ENCODE assay signal across 24 cellular contexts in the genomic region with DNA sequence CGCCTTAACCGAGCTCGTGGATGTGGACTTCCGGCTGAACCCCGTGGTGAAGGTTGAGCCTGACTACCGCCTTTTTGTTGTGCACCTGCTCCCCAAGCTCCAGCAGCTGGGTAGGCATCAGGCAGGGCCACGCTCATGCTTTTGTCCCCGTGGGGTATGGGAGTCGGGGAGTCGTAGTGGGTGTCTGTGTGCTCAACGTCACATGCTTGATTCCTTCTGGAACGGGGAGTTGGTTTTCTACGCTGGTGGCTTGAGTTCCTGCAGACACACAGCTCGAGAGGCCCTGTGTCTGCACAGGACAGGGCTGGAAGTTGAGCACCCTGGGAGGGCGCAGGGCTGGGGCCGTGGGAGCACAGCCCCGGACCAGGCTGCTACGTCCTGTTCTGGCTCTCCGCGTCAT.
"Had no signal": no experiment of that assay in that cellular context is flagged by ENCODE, and none has a peak within 500 bp of the region (broad histone marks: within the 10 kb centered on the region; RNA-seq: fewer than 3 reads in every experiment).

No MANE protein-coding gene starts in this region.

- H3K9me3 ChIP-seq: breast epithelium, colonic mucosa, stomach, transverse colon, vagina had no signal

- H3K27ac ChIP-seq: breast epithelium, colonic mucosa, dorsolateral prefrontal cortex, hepatocyte, stomach, transverse colon, vagina, VCaP had no signal

- H3K4me1 ChIP-seq: breast epithelium, colonic mucosa, stomach, transverse colon, vagina had no signal

- ATAC-seq: activated T-cell treated with anti-CD3 and anti-CD28 coated beads, Interleukin-2, amount 50 U/mL, for 72 hours; effector memory CD8-positive, alpha-beta T cell; esophagus mucosa; left lobe of liver; stimulated activated memory B cell treated with anti-CD40 and anti-IgM and Interleukin-4, amounts not matched to agents 10 μg/mL and 1 μg/mL and 100 μg/mL, for 72 hours had no signal

- H3K27me3 ChIP-seq: breast epithelium, colonic mucosa, dorsolateral prefrontal cortex, hepatocyte, stomach, transverse colon, vagina had no signal

- H3K4me3 ChIP-seq: breast epithelium, colonic mucosa, dorsolateral prefrontal cortex, hepatocyte, stomach, transverse colon, vagina had no signal

- DNase-seq: activated CD4-positive, alpha-beta T cell treated with anti-CD3 and anti-CD28 coated beads for 1 hour; activated CD8-positive, alpha-beta memory T cell treated with anti-CD3 and anti-CD28 coated beads, Interleukin-2, amount 50 U/mL, for 4 hours; activated effector memory CD4-positive, alpha-beta T cell treated with Interleukin-2 at 50 U/mL for 16 hours; activated naive CD8-positive, alpha-beta T cell treated with anti-CD3 and anti-CD28 coated beads, Interleukin-2, amount 10 ng/mL, durations not matched to agents 7 days and 5 days; activated T-cell treated with anti-CD3 and anti-CD28 coated beads, Interleukin-2, amount 50 U/mL, for 72 hours; amniotic stem cell; colonic mucosa; effector memory CD8-positive, alpha-beta T cell; glutamatergic neuron; immature natural killer cell; mammary epithelial cell; midbrain; stimulated activated CD4-positive, alpha-beta T cell treated with anti-CD3 and anti-CD28 coated beads, Interleukin-12 subunit alpha, Interleukin-12 subunit beta, amount 100 ng/mL, for 4 hours; stimulated activated CD4-positive, alpha-beta T cell treated with anti-CD3 and anti-CD28 coated beads, Interleukin-1b, Interleukin-23, amount 100 ng/mL, for 48 hours; stomach; transverse colon had no signal

- H3K36me3 ChIP-seq: breast epithelium, colonic mucosa had no signal
